8 cellular contexts compared by ENCODE assay signal in the genomic region with DNA sequence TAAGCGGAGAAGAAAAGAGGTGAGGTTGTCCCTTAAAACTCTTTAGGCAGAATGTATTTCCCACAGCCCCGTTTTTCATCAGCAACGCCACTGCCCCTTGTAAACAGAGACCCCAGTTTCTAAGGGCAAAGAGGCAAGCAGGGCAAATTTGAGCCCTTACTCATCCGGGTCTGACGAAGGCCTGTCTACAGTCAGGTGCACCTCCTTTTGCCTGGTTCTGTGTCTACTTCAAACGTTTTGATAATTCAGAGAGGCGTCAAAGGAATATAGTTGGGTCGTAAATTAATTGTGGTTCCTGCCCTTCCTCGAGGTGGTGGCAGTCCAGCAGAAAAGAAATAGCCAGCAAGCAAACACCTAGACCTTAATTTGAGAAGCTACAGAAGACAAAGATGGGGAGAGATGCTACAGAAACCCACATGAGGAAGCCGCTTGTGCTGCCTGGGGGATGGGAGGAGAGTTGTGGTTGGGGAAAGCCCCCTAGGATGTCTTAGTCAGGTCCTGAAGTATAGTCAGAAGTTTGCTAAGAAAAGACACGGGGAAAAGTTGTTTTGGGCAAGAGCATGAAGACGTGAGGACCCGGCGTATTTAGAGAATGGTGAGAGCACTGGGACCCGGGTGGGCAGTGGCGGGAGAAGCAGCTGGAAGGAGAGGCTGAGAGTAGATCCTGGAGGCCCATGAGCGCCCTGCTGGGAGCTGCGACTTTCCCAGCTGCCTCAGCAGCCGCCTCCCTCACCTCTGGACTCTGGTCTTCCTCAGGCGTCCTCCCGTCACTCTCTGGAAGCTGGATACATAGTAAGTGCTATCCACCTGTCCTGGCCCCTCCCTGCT. TPM values are rescaled to one million over a fixed set of nuclear protein-coding genes. Genes with fewer than 3 reads are reported as not detected.
DNase-seq lines count a peak whose midpoint lies in the region; ATAC-seq, FAIRE-seq and TF ChIP-seq lines count a peak whose summit lies in the region.

No MANE protein-coding gene starts in this region.

- peaks cover 58% of the 10 kb centered on the region for H3K36me3 Mint-ChIP-seq in T-helper 2 cell treated with Interferon-gamma antibody and Interleukin-4, amounts not matched to agents 5 μg/mL and 100 μg/mL, for 36 hours (ENCODE audit: low read depth)

- H3K36me3 ChIP-seq in K562 (ENCODE audit: control insufficient read depth, insufficient read depth, low read length) (peaks cover 68% of the 10 kb centered on the region; the same call in 2 of the 3 replicates), mucosa of descending colon (ENCODE audit: low read depth) (peaks cover 4% of the 10 kb centered on the region)

- in situ Hi-C loops in K562 (cut with MboI) = no loop called here

- H4K20me1 ChIP-seq in K562 (replicated peaks; ENCODE audit: control insufficient read depth, insufficient read depth, low read length) = 0 out of 2 replicates have a peak, but pooled peaks cover 4% of the 10 kb centered on the region

- CTCF ChIA-PET in K562 (lab: Yijun Ruan, JAX; ENCODE audit: low intra/inter-chr PET ratio) = no interaction called here

- TF ChIP-seq POLR2A in K562 (conservative IDR thresholded peaks at IDR 0.05) = no peak

- TF ChIP-seq RAD21 in K562 (CRISPR knock-in tag; conservative IDR thresholded peaks at IDR 0.05 in 1 of 2, IDR thresholded peaks at IDR 0.05 in 1 of 2) = no peak

- no peak for FAIRE-seq in K562 (lab: Jason Lieb, UNC)

- H3K9me1 ChIP-seq in K562 (ENCODE audit: control insufficient read depth, insufficient read depth, low read length) = peaks cover 4% of the 10 kb centered on the region

- peak overlapping the region; percentile 99 for H3K27ac ChIP-seq in K562 (ENCODE audit: extremely low read depth, low read depth, low read length)

- no peak for TF ChIP-seq CTCF in GM12875 (IDR thresholded peaks at IDR 0.05; ENCODE audit: borderline replicate concordance, insufficient read depth, low read depth, low read length)
- TF ChIP-seq CTCF in K562 (IDR thresholded peaks at IDR 0.05 in 2 of 3, conservative IDR thresholded peaks at IDR 0.05 in 1 of 3; ENCODE audit: insufficient read depth in 2 of 3, low read depth in 1 of 3, low read length in 3 of 3) = no peak
- TF ChIP-seq CTCF in mucosa of descending colon (IDR thresholded peaks at IDR 0.05) = no peak

- H3K79me2 ChIP-seq in K562 (ENCODE audit: control insufficient read depth, insufficient read depth, low read length) = peaks cover 48% of the 10 kb centered on the region

- peak; percentile 80 for DNase-seq in T-helper 2 cell treated with Interferon-gamma antibody and Interleukin-4, amounts not matched to agents 5 μg/mL and 100 μg/mL, for 36 hours (ENCODE audit: low spot score)
- peak in 1 of 4 experiments; percentile 9 for DNase-seq in K562 (ENCODE audit: extremely low read depth in 1 of 4, low spot score in 3 of 4)
- peak; percentile 82 to 88 (median 82) for DNase-seq in mucosa of descending colon
- DNase-seq in stimulated activated naive CD4-positive, alpha-beta T cell (lab: John Stamatoyannopoulos, UW) = peak; percentile 59 to 73 (median 69)
- no peak for DNase-seq in KG1 (lab: John Stamatoyannopoulos, UW)
- DNase-seq in DMS153 treated with DMSO at 0.1 percent for 48 hours (lab: John Stamatoyannopoulos, UW; ENCODE audit: unreplicated experiment) = no peak

- H3K4me3 ChIP-seq in GM12875 (ENCODE audit: low read depth, low read length) (peak overlapping the region; percentile 89), K562 (peak overlapping the region; percentile 90), mucosa of descending colon (no peak overlapping the region)

- no peaks in the 10 kb centered on the region for H3K27me3 Mint-ChIP-seq in T-helper 2 cell treated with Interferon-gamma antibody and Interleukin-4, amounts not matched to agents 5 μg/mL and 100 μg/mL, for 36 hours (ENCODE audit: low read depth)

- intact Hi-C loops in K562 (cut with micrococcal nuclease) = no loop called here
- intact Hi-C loops in mucosa of descending colon (cut with DNase I, micrococcal nuclease) = no loop called here

- TSS peak; percentile 20 for BruUV-seq in K562 (replicated peaks; lab: Mats Ljungman, UMichigan)

- H3K4me1 ChIP-seq in K562 (replicated peaks in 1 of 2; ENCODE audit: control insufficient read depth in 2 of 2, insufficient read depth in 2 of 2, low read length in 2 of 2) (peaks cover 20 to 60% of the 10 kb centered on the region in 2 experiments; a peak in 4 of 5 replicates), mucosa of descending colon (ENCODE audit: low read depth) (peaks cover 35% of the 10 kb centered on the region)

- H3K4me2 ChIP-seq in K562 (ENCODE audit: insufficient read depth, low read length) = peak overlapping the region; percentile 89

- H3K27ac Mint-ChIP-seq in T-helper 2 cell treated with Interferon-gamma antibody and Interleukin-4, amounts not matched to agents 5 μg/mL and 100 μg/mL, for 36 hours = peak overlapping the region; percentile 89

- H3K27me3 ChIP-seq in K562 (ENCODE audit: control insufficient read depth in 2 of 2, insufficient read depth in 2 of 2, low read length in 2 of 2) = no peaks in the 10 kb centered on the region

- no peaks in the 10 kb centered on the region for H3K9me3 ChIP-seq in K562 (replicated peaks; ENCODE audit: control insufficient read depth, insufficient read depth, low read depth, low read length)
- no peaks in the 10 kb centered on the region for H3K9me3 ChIP-seq in mucosa of descending colon

- H3K9me3 Mint-ChIP-seq in T-helper 2 cell treated with Interferon-gamma antibody and Interleukin-4, amounts not matched to agents 5 μg/mL and 100 μg/mL, for 36 hours = no peaks in the 10 kb centered on the region

- peak overlapping the region; percentile 86 for H3K4me3 Mint-ChIP-seq in T-helper 2 cell treated with Interferon-gamma antibody and Interleukin-4, amounts not matched to agents 5 μg/mL and 100 μg/mL, for 36 hours

- H3K9ac ChIP-seq in K562 (ENCODE audit: insufficient read depth in 1 of 2, low read depth in 2 of 2, low read length in 2 of 2) = peak overlapping the region; percentile 97

- H2AFZ ChIP-seq in K562 (ENCODE audit: low read depth, low read length) = no peak overlapping the region

- POLR2A ChIA-PET in K562 (lab: Yijun Ruan, JAX) = interaction anchor here (0.5 to 2.2 kb wide), 6 partner anchors 11 to 543 kb away, joined by 3 to 11 read pairs (median 4); no protein-coding TSS in a partner anchor

- H3K4me1 Mint-ChIP-seq in T-helper 2 cell treated with Interferon-gamma antibody and Interleukin-4, amounts not matched to agents 5 μg/mL and 100 μg/mL, for 36 hours (ENCODE audit: low read depth) = peaks cover 35% of the 10 kb centered on the region

- ATAC-seq in K562 (no peak), mucosa of descending colon (peak; percentile 17), GM21825 (IDR thresholded peaks at IDR 0.05; ENCODE audit: unreplicated experiment) (no peak)

- TF ChIP-seq EP300 in K562 (IDR thresholded peaks at IDR 0.05; ENCODE audit: low read length) = no peak

- 54% methylated on average over 19 of the region's 21 CpGs for WGBS in K562 (ENCODE audit: insufficient coverage, low coverage, missing lambda C conversion rate)

RNA-seq across cellular contexts. Expression of gene FBRS, which starts 2.4 kb away (rescaled TPM):
- total RNA-seq in K562 (2011; cell fraction: chromatin; rRNA removed; ENCODE audit: low replicate concordance) = 93.9 and 185 TPM in 2 replicates
- 89.2 and 107 TPM in 2 replicates for total RNA-seq in K562 (2011; cell fraction: nucleolus; rRNA removed)
- total RNA-seq in K562 (2011; cell fraction: nucleoplasm; rRNA removed) = 100 and 120 TPM in 2 replicates
- 13.1 and 19.0 TPM in 2 replicates for total RNA-seq in K562 (2014; rRNA removed)
- total RNA-seq in K562 (2014; rRNA removed; fragmentation: Illumina TruSeq; extraction: Trizol) = 6.9 and 8.1 TPM in 2 replicates
- 15.6 and 17.9 TPM in 2 replicates for total RNA-seq in K562 (2015; rRNA removed; fragmentation: Illumina TruSeq; extraction: Trizol)
- total RNA-seq in K562 (2021) = 50.1 and 59.5 TPM in 2 replicates
- 5.4 and 11.8 TPM in 2 replicates for polyA plus RNA-seq in K562 (2011; rRNA removed)
- 4.5 and 5.9 TPM in 2 replicates for polyA plus RNA-seq in K562 (2011; cell fraction: cytosol; rRNA removed)
- polyA plus RNA-seq in K562 (2011; cell fraction: nucleus; rRNA removed) = 95.4 and 113 TPM in 2 replicates
- 30.9 and 42.6 TPM in 2 replicates for polyA plus RNA-seq in K562 (2012)
- 21.7 and 32.6 TPM in 2 replicates for polyA plus RNA-seq in K562 (2014; fragmentation: Illumina TruSeq; extraction: Trizol)
- under 1 TPM; 0.32 to 0.46 TPM for polyA plus RNA-seq in K562 (2014; fragmentation: Nextera tagmentation; extraction: Ambion mirVana)
- polyA plus RNA-seq in K562 (2014; rRNA removed) = 21.9 and 25.1 TPM in 2 replicates
- 9.1 and 10.0 TPM in 2 replicates for polyA minus RNA-seq in K562 (2011; rRNA and poly(A)+ RNA removed)
- 10.9 and 11.7 TPM in 2 replicates for polyA minus RNA-seq in K562 (2011; cell fraction: cytosol; rRNA and poly(A)+ RNA removed)
- polyA minus RNA-seq in K562 (2011; cell fraction: nucleus; rRNA and poly(A)+ RNA removed) = 49.8 and 67.5 TPM in 2 replicates
- 10 to 100 TPM; 82.6 to 97.1 (median 85.8) TPM for total RNA-seq in mucosa of descending colon

RNA-seq across cellular contexts. Expression of gene PRR14, which starts 9.9 kb away (rescaled TPM):
- total RNA-seq in K562 (2011; cell fraction: chromatin; rRNA removed; ENCODE audit: low replicate concordance) = 27.0 and 46.3 TPM in 2 replicates
- 23.7 and 30.5 TPM in 2 replicates for total RNA-seq in K562 (2011; cell fraction: nucleolus; rRNA removed)
- 29.4 and 33.8 TPM in 2 replicates for total RNA-seq in K562 (2011; cell fraction: nucleoplasm; rRNA removed)
- total RNA-seq in K562 (2014; rRNA removed) (15.6 and 20.2 TPM in 2 replicates), K562 (2014; rRNA removed; fragmentation: Illumina TruSeq; extraction: Trizol) (6.5 and 6.8 TPM in 2 replicates), K562 (2015; rRNA removed; fragmentation: Illumina TruSeq; extraction: Trizol) (11.5 and 12.5 TPM in 2 replicates), K562 (2021) (62.1 and 63.1 TPM in 2 replicates), mucosa of descending colon (10 to 100 TPM; 42.1 to 65.6 (median 45.6) TPM)
- polyA plus RNA-seq in K562 (2011; rRNA removed) (10.0 and 13.0 TPM in 2 replicates), K562 (2014; fragmentation: Illumina TruSeq; extraction: Trizol) (23.8 and 38.3 TPM in 2 replicates), K562 (2014; fragmentation: Nextera tagmentation; extraction: Ambion mirVana) (1 to 10 TPM; 2.2 to 2.3 TPM), K562 (2014; rRNA removed) (20.5 and 26.7 TPM in 2 replicates)
- 6.7 and 10.3 TPM in 2 replicates for polyA plus RNA-seq in K562 (2011; cell fraction: cytosol; rRNA removed)
- 58.6 and 70.0 TPM in 2 replicates for polyA plus RNA-seq in K562 (2011; cell fraction: nucleus; rRNA removed)
- polyA plus RNA-seq in K562 (2012) = 29.3 and 46.6 TPM in 2 replicates
- 3.1 and 4.4 TPM in 2 replicates for polyA minus RNA-seq in K562 (2011; rRNA and poly(A)+ RNA removed)
- polyA minus RNA-seq in K562 (2011; cell fraction: cytosol; rRNA and poly(A)+ RNA removed) = 7.0 and 17.7 TPM in 2 replicates
- polyA minus RNA-seq in K562 (2011; cell fraction: nucleus; rRNA and poly(A)+ RNA removed) = 14.7 and 23.4 TPM in 2 replicates

RNA-seq across cellular contexts. Expression of gene SRCAP, which starts 38.3 kb away (rescaled TPM):
- total RNA-seq in K562 (2011; cell fraction: chromatin; rRNA removed; ENCODE audit: low replicate concordance) = 89.8 and 132 TPM in 2 replicates
- 44.6 and 46.2 TPM in 2 replicates for total RNA-seq in K562 (2011; cell fraction: nucleolus; rRNA removed)
- total RNA-seq in K562 (2011; cell fraction: nucleoplasm; rRNA removed) = 58.6 and 74.8 TPM in 2 replicates
- total RNA-seq in K562 (2014; rRNA removed) (16.0 and 16.3 TPM in 2 replicates), K562 (2014; rRNA removed; fragmentation: Illumina TruSeq; extraction: Trizol) (3.5 and 3.7 TPM in 2 replicates), K562 (2015; rRNA removed; fragmentation: Illumina TruSeq; extraction: Trizol) (5.8 and 7.9 TPM in 2 replicates), K562 (2021) (58.9 and 62.6 TPM in 2 replicates), mucosa of descending colon (10 to 100 TPM; 64.8 to 88.9 (median 65.4) TPM)
- polyA plus RNA-seq in K562 (2011; rRNA removed) (2.2 and 6.4 TPM in 2 replicates), K562 (2014; fragmentation: Illumina TruSeq; extraction: Trizol) (14.9 and 21.0 TPM in 2 replicates), K562 (2014; fragmentation: Nextera tagmentation; extraction: Ambion mirVana) (under 1 TPM; 0.21 to 0.53 TPM), K562 (2014; rRNA removed) (11.4 and 17.0 TPM in 2 replicates)
- polyA plus RNA-seq in K562 (2011; cell fraction: cytosol; rRNA removed) = 1.9 and 3.2 TPM in 2 replicates
- polyA plus RNA-seq in K562 (2011; cell fraction: nucleus; rRNA removed) = 18.6 and 29.8 TPM in 2 replicates
- polyA plus RNA-seq in K562 (2012) = 16.6 and 25.8 TPM in 2 replicates
- polyA minus RNA-seq in K562 (2011; rRNA and poly(A)+ RNA removed) = 11.0 and 11.9 TPM in 2 replicates
- polyA minus RNA-seq in K562 (2011; cell fraction: cytosol; rRNA and poly(A)+ RNA removed) = 21.7 and 27.4 TPM in 2 replicates
- polyA minus RNA-seq in K562 (2011; cell fraction: nucleus; rRNA and poly(A)+ RNA removed) = 17.2 and 20.0 TPM in 2 replicates

RNA-seq across cellular contexts. Expression of gene ZNF689, which starts 50.4 kb away (rescaled TPM):
- total RNA-seq in K562 (2011; cell fraction: chromatin; rRNA removed; ENCODE audit: low replicate concordance) = 6.2 and 13.7 TPM in 2 replicates
- 11.6 and 16.5 TPM in 2 replicates for total RNA-seq in K562 (2011; cell fraction: nucleolus; rRNA removed)
- total RNA-seq in K562 (2011; cell fraction: nucleoplasm; rRNA removed) = 7.8 and 9.5 TPM in 2 replicates
- total RNA-seq in K562 (2014; rRNA removed) = 11.4 and 14.6 TPM in 2 replicates
- total RNA-seq in K562 (2014; rRNA removed; fragmentation: Illumina TruSeq; extraction: Trizol) = 8.4 and 8.7 TPM in 2 replicates
- 12.0 and 12.1 TPM in 2 replicates for total RNA-seq in K562 (2015; rRNA removed; fragmentation: Illumina TruSeq; extraction: Trizol)
- 15.4 and 16.9 TPM in 2 replicates for total RNA-seq in K562 (2021)
- polyA plus RNA-seq in K562 (2011; rRNA removed) = 8.0 and 9.6 TPM in 2 replicates
- polyA plus RNA-seq in K562 (2011; cell fraction: cytosol; rRNA removed) = 8.9 and 19.1 TPM in 2 replicates
- 8.3 and 9.8 TPM in 2 replicates for polyA plus RNA-seq in K562 (2011; cell fraction: nucleus; rRNA removed)
- 7.8 and 9.0 TPM in 2 replicates for polyA plus RNA-seq in K562 (2012)
- 11.6 and 12.3 TPM in 2 replicates for polyA plus RNA-seq in K562 (2014; fragmentation: Illumina TruSeq; extraction: Trizol)
- polyA plus RNA-seq in K562 (2014; fragmentation: Nextera tagmentation; extraction: Ambion mirVana) = 1 to 10 TPM; 5.4 to 5.7 TPM
- polyA plus RNA-seq in K562 (2014; rRNA removed) = 10.2 and 10.8 TPM in 2 replicates
- polyA minus RNA-seq in K562 (2011; rRNA and poly(A)+ RNA removed) = 8.2 and 10.0 TPM in 2 replicates
- polyA minus RNA-seq in K562 (2011; cell fraction: cytosol; rRNA and poly(A)+ RNA removed) = 11.1 TPM in 2 replicates
- 7.8 and 8.9 TPM in 2 replicates for polyA minus RNA-seq in K562 (2011; cell fraction: nucleus; rRNA and poly(A)+ RNA removed)
- total RNA-seq in mucosa of descending colon = 10 to 100 TPM in 2 of 3 donors, 1 to 10 TPM in 1; 7.6 to 10.7 (median 10.5) TPM

Comparison
In these comparisons a context has a peak if more than half of its experiments do, and no peak if none do; other contexts are left out.
1. DNase-seq: peak in T-helper 2 cell treated with Interferon-gamma antibody and Interleukin-4, amounts not matched to agents 5 μg/mL and 100 μg/mL, for 36 hours (single experiment), mucosa of descending colon (3 of 3) and stimulated activated naive CD4-positive, alpha-beta T cell (6 of 6); none in KG1 (single experiment) and DMS153 treated with DMSO at 0.1 percent for 48 hours (single experiment).